In genomic region chr14:49623941-49624806, GRCh38 we compare ENCODE assay signal across 10 cellular contexts. TPM values are rescaled to one million over a fixed set of nuclear protein-coding genes. Genes with fewer than 3 reads are reported as not detected.
DNase-seq lines count a peak whose midpoint lies in the region; ATAC-seq and TF ChIP-seq lines count a peak whose summit lies in the region.
"Had no signal": no experiment of that assay in that cellular context is flagged by ENCODE, and none has a peak within 500 bp of the region (broad histone marks: within the 10 kb centered on the region; RNA-seq: fewer than 3 reads in every experiment).

No MANE protein-coding gene starts in this region.

- ATAC-seq in HG02798 (IDR thresholded peaks at IDR 0.05; ENCODE audit: poor library complexity, unreplicated experiment) = peak; percentile 12
- no peak for ATAC-seq in GM21515 (IDR thresholded peaks at IDR 0.05; ENCODE audit: unreplicated experiment)
- ATAC-seq: heart left ventricle had no signal

- H3K4me1 ChIP-seq in CD4-positive, alpha-beta memory T cell (ENCODE audit: insufficient read depth, low read length) = peaks cover 53% of the 10 kb centered on the region
- H3K4me1 ChIP-seq in liver (ENCODE audit: control insufficient read depth in 4 of 4, insufficient read depth in 4 of 4, low read length in 3 of 4) = peaks cover 2 to 39% (median 19%) of the 10 kb centered on the region in 4 donors
- H3K4me1 ChIP-seq in endodermal cell (ENCODE audit: control insufficient read depth, insufficient read depth, low read length) = no peaks in the 10 kb centered on the region

- no peaks in the 10 kb centered on the region for H3K36me3 ChIP-seq in CD4-positive, alpha-beta memory T cell (ENCODE audit: insufficient read depth, low read length)
- H3K36me3 ChIP-seq in liver (ENCODE audit: control insufficient read depth in 4 of 4, insufficient read depth in 3 of 4, low read depth in 1 of 4, low read length in 3 of 4) (peaks cover 0 to 2% (median 0%) of the 10 kb centered on the region in 4 donors), endodermal cell (ENCODE audit: control insufficient read depth, insufficient read depth, low read length) (peaks cover 45% of the 10 kb centered on the region)

- H3K36me3 Mint-ChIP-seq in CD4-positive, alpha-beta memory T cell = peaks cover 5 to 45% of the 10 kb centered on the region in 2 donors
- peaks cover 38% of the 10 kb centered on the region for H3K36me3 Mint-ChIP-seq in activated T-helper 1 cell treated with anti-CD3 and anti-CD28 coated beads, Interleukin-12 subunit alpha, Interleukin-12 subunit beta, Interleukin-2, Interleukin-4 antibody, amounts not matched to agents 30 ng/mL and 10 ng/mL and 1 ng/mL, durations not matched to agents 14 hours and 24 hours and 36 hours (ENCODE audit: low read depth)
- peaks cover 34% of the 10 kb centered on the region for H3K36me3 Mint-ChIP-seq in endodermal cell (ENCODE audit: low read depth)

- no peak for TF ChIP-seq CTCF in liver (IDR thresholded peaks at IDR 0.05; ENCODE audit: low read depth, low read length, missing input control)
- TF ChIP-seq CTCF in endodermal cell (conservative IDR thresholded peaks at IDR 0.05) = no peak

- H3K9me3 ChIP-seq in CD4-positive, alpha-beta memory T cell (ENCODE audit: control insufficient read depth in 1 of 2, low read length in 2 of 2) = no peaks in the 10 kb centered on the region
- H3K9me3 ChIP-seq in liver (ENCODE audit: control insufficient read depth in 4 of 4, low read length in 3 of 4) = no peaks in the 10 kb centered on the region
- H3K9me3 ChIP-seq in endodermal cell (ENCODE audit: control insufficient read depth, low read length) = no peaks in the 10 kb centered on the region
- H3K9me3 ChIP-seq: heart left ventricle had no signal

- peak overlapping the region; percentile 98 for H3K27ac ChIP-seq in CD4-positive, alpha-beta memory T cell (ENCODE audit: low read depth, low read length)
- peak overlapping the region; percentile 17 to 93 for H3K27ac ChIP-seq in liver (ENCODE audit: low read depth in 1 of 2, low read length in 2 of 2)
- H3K27ac ChIP-seq in endodermal cell (ENCODE audit: low read depth, low read length) = no peak overlapping the region

- H3K9ac ChIP-seq in liver (ENCODE audit: low read depth in 1 of 2, low read length in 2 of 2) (peak overlapping the region in 1 of 2 donors; percentile 69), endodermal cell (ENCODE audit: extremely low read depth, low read length, poor library complexity, severe bottlenecking) (no peak overlapping the region)

- CTCF ChIA-PET in CD4-positive, alpha-beta memory T cell (lab: Charles Lee; ENCODE audit: partially characterized antibody) = interaction anchor here (0.7 to 7.1 kb wide), 6 partner anchors 9 to 228 kb away, joined by 3 to 135 read pairs (median 4); partner anchors contain the start of genes DNAAF2, KLHDC2, NEMF and POLE2

- intact Hi-C loops in CD4-positive, alpha-beta memory T cell (cut with micrococcal nuclease) = no loop called here
- intact Hi-C loops in activated T-helper 1 cell treated with anti-CD3 and anti-CD28 coated beads, Interleukin-12 subunit alpha, Interleukin-12 subunit beta, Interleukin-2, Interleukin-4 antibody, amounts not matched to agents 30 ng/mL and 10 ng/mL and 1 ng/mL, durations not matched to agents 14 hours and 24 hours and 36 hours (cut with micrococcal nuclease) = loop anchor here (5.0 kb wide), 2 partner anchors 378 to 608 kb away; partner anchors contain the start of gene SOS2

- peak overlapping the region; percentile 2 to 32 for H3K4me3 ChIP-seq in CD4-positive, alpha-beta memory T cell (ENCODE audit: low read length in 2 of 2)
- H3K4me3 ChIP-seq in liver (ENCODE audit: low read depth in 1 of 3, low read length in 3 of 3) (peak overlapping the region in 1 of 3 donors; percentile 28), endodermal cell (ENCODE audit: low read length) (no peak overlapping the region)

- WGBS in liver = 39% methylated on average over 6 of the region's 6 CpGs
- 87 to 97% methylated on average over 4 to 6 of the region's 6 CpGs for WGBS in endodermal cell (ENCODE audit: insufficient coverage in 1 of 2, insufficient read length in 1 of 2), 2 experiments

- H3K4me1 Mint-ChIP-seq in CD4-positive, alpha-beta memory T cell = peaks cover 29 to 66% (median 42%) of the 10 kb centered on the region in 4 donors
- peaks cover 51% of the 10 kb centered on the region for H3K4me1 Mint-ChIP-seq in activated T-helper 1 cell treated with anti-CD3 and anti-CD28 coated beads, Interleukin-12 subunit alpha, Interleukin-12 subunit beta, Interleukin-2, Interleukin-4 antibody, amounts not matched to agents 30 ng/mL and 10 ng/mL and 1 ng/mL, durations not matched to agents 14 hours and 24 hours and 36 hours (ENCODE audit: low read depth)
- peaks cover 16% of the 10 kb centered on the region for H3K4me1 Mint-ChIP-seq in endodermal cell

- peak overlapping the region; percentile 72 to 98 (median 88) for H3K4me3 Mint-ChIP-seq in CD4-positive, alpha-beta memory T cell
- peak overlapping the region; percentile 98 for H3K4me3 Mint-ChIP-seq in activated T-helper 1 cell treated with anti-CD3 and anti-CD28 coated beads, Interleukin-12 subunit alpha, Interleukin-12 subunit beta, Interleukin-2, Interleukin-4 antibody, amounts not matched to agents 30 ng/mL and 10 ng/mL and 1 ng/mL, durations not matched to agents 14 hours and 24 hours and 36 hours
- H3K4me3 Mint-ChIP-seq in endodermal cell = no peak overlapping the region

- H3K9me3 Mint-ChIP-seq in CD4-positive, alpha-beta memory T cell = peaks cover 0 to 4% (median 0%) of the 10 kb centered on the region in 8 donors
- no peaks in the 10 kb centered on the region for H3K9me3 Mint-ChIP-seq in activated T-helper 1 cell treated with anti-CD3 and anti-CD28 coated beads, Interleukin-12 subunit alpha, Interleukin-12 subunit beta, Interleukin-2, Interleukin-4 antibody, amounts not matched to agents 30 ng/mL and 10 ng/mL and 1 ng/mL, durations not matched to agents 14 hours and 24 hours and 36 hours
- H3K9me3 Mint-ChIP-seq in endodermal cell = no peaks in the 10 kb centered on the region

- no peaks in the 10 kb centered on the region for H3K27me3 Mint-ChIP-seq in CD4-positive, alpha-beta memory T cell
- H3K27me3 Mint-ChIP-seq in activated T-helper 1 cell treated with anti-CD3 and anti-CD28 coated beads, Interleukin-12 subunit alpha, Interleukin-12 subunit beta, Interleukin-2, Interleukin-4 antibody, amounts not matched to agents 30 ng/mL and 10 ng/mL and 1 ng/mL, durations not matched to agents 14 hours and 24 hours and 36 hours (ENCODE audit: insufficient read depth) = no peaks in the 10 kb centered on the region
- H3K27me3 Mint-ChIP-seq in endodermal cell (ENCODE audit: insufficient read depth) = no peaks in the 10 kb centered on the region

- no peak for TF ChIP-seq RAD21 in liver (IDR thresholded peaks at IDR 0.05)

- H3K27ac Mint-ChIP-seq in CD4-positive, alpha-beta memory T cell = peak overlapping the region; percentile 89 to 100 (median 93)
- peak overlapping the region; percentile 53 for H3K27ac Mint-ChIP-seq in activated T-helper 1 cell treated with anti-CD3 and anti-CD28 coated beads, Interleukin-12 subunit alpha, Interleukin-12 subunit beta, Interleukin-2, Interleukin-4 antibody, amounts not matched to agents 30 ng/mL and 10 ng/mL and 1 ng/mL, durations not matched to agents 14 hours and 24 hours and 36 hours
- H3K27ac Mint-ChIP-seq in endodermal cell = no peak overlapping the region

- H3K27me3 ChIP-seq in CD4-positive, alpha-beta memory T cell (ENCODE audit: insufficient read depth, low read length) = no peaks in the 10 kb centered on the region
- H3K27me3 ChIP-seq in liver (ENCODE audit: control insufficient read depth in 4 of 4, insufficient read depth in 4 of 4, low read length in 3 of 4) = no peaks in the 10 kb centered on the region
- H3K27me3 ChIP-seq in endodermal cell (ENCODE audit: control insufficient read depth, insufficient read depth, low read length, poor library complexity, severe bottlenecking) = no peaks in the 10 kb centered on the region
- H3K27me3 ChIP-seq: heart left ventricle had no signal

- peak; percentile 33 to 80 (median 38) for DNase-seq in CD4-positive, alpha-beta memory T cell
- no peak for DNase-seq in activated T-helper 1 cell treated with anti-CD3 and anti-CD28 coated beads, Interleukin-12 subunit alpha, Interleukin-12 subunit beta, Interleukin-2, Interleukin-4 antibody, amounts not matched to agents 30 ng/mL and 10 ng/mL and 1 ng/mL, durations not matched to agents 14 hours and 24 hours and 36 hours (ENCODE audit: low spot score)
- DNase-seq in SHP77 treated with DMSO at 0.1 percent for 48 hours (lab: John Stamatoyannopoulos, UW) (no peak), endodermal cell (no peak), cortex of kidney (lab: John Stamatoyannopoulos, UW) (no peak)
- DNase-seq: heart left ventricle, Right ventricle myocardium superior had no signal

- POLR2A ChIA-PET in CD4-positive, alpha-beta memory T cell (lab: Charles Lee; ENCODE audit: partially characterized antibody) = interaction anchor here (1.4 to 6.2 kb wide), 3 partner anchors 9 to 38 kb away, joined by 10 to 413 read pairs (median 197); partner anchors contain the start of genes DNAAF2, LRR1 and RPS29

RNA-seq across cellular contexts. Expression of gene MGAT2, which starts 3.6 kb away (rescaled TPM):
- 10 to 100 TPM; 58.5 to 58.7 TPM for total RNA-seq in CD4-positive, alpha-beta memory T cell
- polyA plus RNA-seq in CD4-positive, alpha-beta memory T cell = 10 to 100 TPM; 35.7 to 42.3 TPM
- 57.5 and 58.3 TPM in 2 replicates for total RNA-seq in activated T-helper 1 cell treated with anti-CD3 and anti-CD28 coated beads, Interleukin-12 subunit alpha, Interleukin-12 subunit beta, Interleukin-2, Interleukin-4 antibody, amounts not matched to agents 30 ng/mL and 10 ng/mL and 1 ng/mL, durations not matched to agents 14 hours and 24 hours and 36 hours
- 10 to 100 TPM; 31.5 to 44.0 TPM for total RNA-seq in liver
- polyA plus RNA-seq in liver = 10 to 100 TPM; 10.5 to 26.0 TPM
- total RNA-seq in endodermal cell = 10 to 100 TPM; 21.4 to 23.5 TPM
- polyA plus RNA-seq in endodermal cell (2013, experiment 1 of 2) = 22.3 TPM
- polyA plus RNA-seq in endodermal cell (2013, experiment 2 of 2) = 22.9 TPM

RNA-seq across cellular contexts. Expression of gene RPL36AL, which starts 3.7 kb away (rescaled TPM):
- 100 to 1,000 TPM; 416 to 441 TPM for total RNA-seq in CD4-positive, alpha-beta memory T cell
- polyA plus RNA-seq in CD4-positive, alpha-beta memory T cell = 100 to 1,000 TPM; 669 to 761 TPM
- 224 and 237 TPM in 2 replicates for total RNA-seq in activated T-helper 1 cell treated with anti-CD3 and anti-CD28 coated beads, Interleukin-12 subunit alpha, Interleukin-12 subunit beta, Interleukin-2, Interleukin-4 antibody, amounts not matched to agents 30 ng/mL and 10 ng/mL and 1 ng/mL, durations not matched to agents 14 hours and 24 hours and 36 hours
- total RNA-seq in liver (100 to 1,000 TPM; 110 to 115 TPM), endodermal cell (100 to 1,000 TPM; 167 to 176 TPM)
- polyA plus RNA-seq in liver = 100 to 1,000 TPM; 181 to 268 TPM
- 168 TPM for polyA plus RNA-seq in endodermal cell (2013, experiment 1 of 2)
- polyA plus RNA-seq in endodermal cell (2013, experiment 2 of 2) = 166 TPM

RNA-seq across cellular contexts. Expression of gene DNAAF2, which starts 10.9 kb away (rescaled TPM):
- total RNA-seq in CD4-positive, alpha-beta memory T cell = 1 to 10 TPM; 8.7 to 9.8 TPM
- 10 to 100 TPM; 17.9 to 18.1 TPM for polyA plus RNA-seq in CD4-positive, alpha-beta memory T cell
- 12.8 and 12.9 TPM in 2 replicates for total RNA-seq in activated T-helper 1 cell treated with anti-CD3 and anti-CD28 coated beads, Interleukin-12 subunit alpha, Interleukin-12 subunit beta, Interleukin-2, Interleukin-4 antibody, amounts not matched to agents 30 ng/mL and 10 ng/mL and 1 ng/mL, durations not matched to agents 14 hours and 24 hours and 36 hours
- 1 to 10 TPM; 4.6 to 8.2 TPM for total RNA-seq in liver
- polyA plus RNA-seq in liver = 1 to 10 TPM; 4.2 to 6.1 TPM
- total RNA-seq in endodermal cell = 10 to 100 TPM; 18.5 to 19.7 TPM
- 19.4 TPM for polyA plus RNA-seq in endodermal cell (2013, experiment 1 of 2)
- 21.4 TPM for polyA plus RNA-seq in endodermal cell (2013, experiment 2 of 2)

RNA-seq across cellular contexts. Expression of gene LRR1, which starts 25.4 kb away (rescaled TPM):
- 10 to 100 TPM; 13.6 to 16.1 TPM for total RNA-seq in CD4-positive, alpha-beta memory T cell
- polyA plus RNA-seq in CD4-positive, alpha-beta memory T cell = 10 to 100 TPM in 1 of 2 donors, 1 to 10 TPM in 1; 9.7 to 11.1 TPM
- 45.1 and 46.7 TPM in 2 replicates for total RNA-seq in activated T-helper 1 cell treated with anti-CD3 and anti-CD28 coated beads, Interleukin-12 subunit alpha, Interleukin-12 subunit beta, Interleukin-2, Interleukin-4 antibody, amounts not matched to agents 30 ng/mL and 10 ng/mL and 1 ng/mL, durations not matched to agents 14 hours and 24 hours and 36 hours
- 10 to 100 TPM in 1 of 2 donors, 1 to 10 TPM in 1; 3.8 to 23.2 TPM for total RNA-seq in liver
- 1 to 10 TPM; 3.7 to 4.4 TPM for polyA plus RNA-seq in liver
- total RNA-seq in endodermal cell = 10 to 100 TPM; 20.4 to 22.9 TPM
- polyA plus RNA-seq in endodermal cell (2013, experiment 1 of 2) = 22.7 TPM
- polyA plus RNA-seq in endodermal cell (2013, experiment 2 of 2) = 23.7 TPM

RNA-seq across cellular contexts. Expression of gene RPS29, which starts 38.0 kb away (rescaled TPM):
- total RNA-seq in CD4-positive, alpha-beta memory T cell = 1,000 to 10,000 TPM; 3,602 to 3,749 TPM
- over 10,000 TPM in 1 of 2 donors, 1,000 to 10,000 TPM in 1; 8,635 to 10,008 TPM for polyA plus RNA-seq in CD4-positive, alpha-beta memory T cell
- 1,860 and 1,913 TPM in 2 replicates for total RNA-seq in activated T-helper 1 cell treated with anti-CD3 and anti-CD28 coated beads, Interleukin-12 subunit alpha, Interleukin-12 subunit beta, Interleukin-2, Interleukin-4 antibody, amounts not matched to agents 30 ng/mL and 10 ng/mL and 1 ng/mL, durations not matched to agents 14 hours and 24 hours and 36 hours
- total RNA-seq in liver = 1,000 to 10,000 TPM in 1 of 2 donors, 100 to 1,000 TPM in 1; 606 to 1,739 TPM
- polyA plus RNA-seq in liver = 1,000 to 10,000 TPM in 1 of 2 donors, 100 to 1,000 TPM in 1; 584 to 1,071 TPM
- total RNA-seq in endodermal cell = 1,000 to 10,000 TPM; 1,577 to 1,586 TPM
- polyA plus RNA-seq in endodermal cell (2013, experiment 1 of 2) = 3,717 TPM
- polyA plus RNA-seq in endodermal cell (2013, experiment 2 of 2) = 3,497 TPM

Comparison
In these comparisons a context has a peak if more than half of its experiments do, and no peak if none do; other contexts are left out.
1. DNase-seq: peak in CD4-positive, alpha-beta memory T cell (5 of 5); none in activated T-helper 1 cell treated with anti-CD3 and anti-CD28 coated beads, Interleukin-12 subunit alpha, Interleukin-12 subunit beta, Interleukin-2, Interleukin-4 antibody, amounts not matched to agents 30 ng/mL and 10 ng/mL and 1 ng/mL, durations not matched to agents 14 hours and 24 hours and 36 hours (single experiment), SHP77 treated with DMSO at 0.1 percent for 48 hours (single experiment), endodermal cell (single experiment) and cortex of kidney (single experiment).